In the genomic region with DNA sequence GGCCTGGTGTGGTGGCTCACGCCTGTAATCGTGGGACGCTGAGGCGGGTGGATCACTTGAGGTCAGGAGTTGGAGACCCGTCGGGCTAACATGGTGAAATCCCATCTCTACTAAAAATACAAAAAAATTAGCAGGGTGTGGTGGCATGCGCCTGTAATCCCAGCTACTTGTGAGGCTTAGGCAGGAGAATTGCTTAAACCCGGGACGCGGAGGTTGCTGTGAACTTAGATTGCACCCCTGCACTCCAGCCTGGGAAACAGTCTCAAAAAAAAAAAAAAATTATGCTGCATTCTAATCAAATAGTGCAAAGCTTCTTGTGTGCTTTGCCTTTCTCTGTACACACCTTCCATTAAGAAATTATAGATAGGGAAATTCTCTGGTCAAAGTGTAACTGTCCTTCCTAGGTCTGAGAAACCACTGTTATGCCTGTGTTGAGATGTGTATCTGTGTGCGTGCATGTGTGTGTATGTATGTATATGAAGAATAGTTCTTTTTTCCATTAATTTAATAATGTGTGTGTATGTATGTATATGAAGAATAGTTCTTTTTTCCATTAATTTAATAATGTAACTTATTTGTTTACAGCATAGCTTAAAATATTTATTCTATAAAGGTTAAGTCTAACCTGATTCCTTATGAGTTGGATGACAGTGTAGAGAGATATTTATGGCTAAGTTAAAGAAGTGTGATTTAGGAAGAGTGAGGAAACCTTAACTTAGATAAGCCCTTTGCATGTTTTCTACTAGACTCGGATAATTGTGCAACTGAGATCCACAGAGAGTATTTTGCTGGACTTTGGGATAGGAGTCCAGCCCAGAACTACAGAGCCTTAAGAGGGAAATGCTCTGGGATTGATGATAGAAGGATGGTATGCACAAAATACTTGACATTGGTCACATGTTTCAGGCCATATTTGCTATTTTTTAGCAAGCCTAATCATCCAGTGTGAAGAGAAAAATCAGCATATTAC, we compare ENCODE assay signal across 20 cellular contexts. TPM values are rescaled to one million over a fixed set of nuclear protein-coding genes. Genes with fewer than 3 reads are reported as not detected.
DNase-seq lines count a peak whose midpoint lies in the region; ATAC-seq and TF ChIP-seq lines count a peak whose summit lies in the region.
"Had no signal": no experiment of that assay in that cellular context is flagged by ENCODE, and none has a peak within 500 bp of the region (broad histone marks: within the 10 kb centered on the region; RNA-seq: fewer than 3 reads in every experiment).

No MANE protein-coding gene starts in this region.

- peaks cover 69% of the 10 kb centered on the region for H3K4me1 Mint-ChIP-seq in T-helper 1 cell treated with Interleukin-12 subunit alpha and Interleukin-12 subunit beta and Interleukin-4 antibody, amounts not matched to agents 30 μg/mL and 1 μg/mL, for 36 hours (ENCODE audit: low read depth)
- peaks cover 76% of the 10 kb centered on the region for H3K4me1 Mint-ChIP-seq in activated naive CD8-positive, alpha-beta T cell treated with anti-CD3 and anti-CD28 coated beads, Interleukin-2, amount 50 U/mL, for 24 hours

- H3K4me1 ChIP-seq in spleen, result peaks cover 6 to 63% (median 30%) of the 10 kb centered on the region in 6 donors
- no peaks in the 10 kb centered on the region for H3K4me1 ChIP-seq in aorta (ENCODE audit: control insufficient read depth in 1 of 2, insufficient read depth in 2 of 2, low read length in 2 of 2)
- H3K4me1 ChIP-seq: pancreas had no signal

- TF ChIP-seq CTCF in spleen (IDR thresholded peaks at IDR 0.05 in 8 of 11, conservative IDR thresholded peaks at IDR 0.05 in 3 of 11), result no peak

- H3K9me3 ChIP-seq in spleen (no peaks in the 10 kb centered on the region), aorta (ENCODE audit: control insufficient read depth, low read length) (no peaks in the 10 kb centered on the region)
- H3K9me3 ChIP-seq: heart left ventricle, pancreas had no signal

- intact Hi-C loops in spleen (cut with DNase I; ENCODE audit: low total_unique reads), result no loop called here
- intact Hi-C loops in aorta (cut with DNase I), result no loop called here

- H3K27ac Mint-ChIP-seq in T-helper 1 cell treated with Interleukin-12 subunit alpha and Interleukin-12 subunit beta and Interleukin-4 antibody, amounts not matched to agents 30 μg/mL and 1 μg/mL, for 36 hours, result peak overlapping the region; percentile 97
- H3K27ac Mint-ChIP-seq in activated naive CD8-positive, alpha-beta T cell treated with anti-CD3 and anti-CD28 coated beads, Interleukin-2, amount 50 U/mL, for 24 hours, result peak overlapping the region; percentile 93

- peak overlapping the region; percentile 83 for H3K4me3 Mint-ChIP-seq in T-helper 1 cell treated with Interleukin-12 subunit alpha and Interleukin-12 subunit beta and Interleukin-4 antibody, amounts not matched to agents 30 μg/mL and 1 μg/mL, for 36 hours
- H3K4me3 Mint-ChIP-seq in activated naive CD8-positive, alpha-beta T cell treated with anti-CD3 and anti-CD28 coated beads, Interleukin-2, amount 50 U/mL, for 24 hours, result peak overlapping the region; percentile 91

- H3K36me3 ChIP-seq in spleen (no peaks in the 10 kb centered on the region), aorta (ENCODE audit: control insufficient read depth in 1 of 2, insufficient read depth in 2 of 2, low read length in 1 of 2) (no peaks in the 10 kb centered on the region)
- H3K36me3 ChIP-seq: heart left ventricle, pancreas had no signal

- H3K4me3 ChIP-seq in spleen (peak overlapping the region in 4 of 8 donors; percentile 5 to 57 (median 18)), aorta (ENCODE audit: low read length in 2 of 2) (no peak overlapping the region)
- H3K4me3 ChIP-seq: coronary artery, pancreas, smooth muscle cell had no signal

- DNase-seq in activated CD4-positive, alpha-beta T cell treated with anti-CD3 and anti-CD28 coated beads for 48 hours, result peak; percentile 41
- DNase-seq in activated CD4-positive, alpha-beta T cell treated with anti-CD3 and anti-CD28 coated beads, Interleukin-2, amount 50 U/mL, for 4 hours, result no peak
- no peak for DNase-seq in activated naive CD8-positive, alpha-beta T cell treated with anti-CD3 and anti-CD28 coated beads, Interleukin-2, amount 50 U/mL, for 24 hours
- no peak for DNase-seq in spleen
- DNase-seq in ureter (ENCODE audit: low spot score), result no peak
- DNase-seq in GM03348 (ENCODE audit: low spot score), result no peak
- no peak for DNase-seq in aorta
- DNase-seq: 8988T; activated CD8-positive, alpha-beta memory T cell treated with anti-CD3 and anti-CD28 coated beads, Interleukin-2, amount 50 U/mL, for 48 hours; KBM-7; NCI-H1436; pancreas; SIG-M5 had no signal

- H3K27me3 Mint-ChIP-seq in T-helper 1 cell treated with Interleukin-12 subunit alpha and Interleukin-12 subunit beta and Interleukin-4 antibody, amounts not matched to agents 30 μg/mL and 1 μg/mL, for 36 hours (ENCODE audit: low read depth), result no peaks in the 10 kb centered on the region
- H3K27me3 Mint-ChIP-seq in activated naive CD8-positive, alpha-beta T cell treated with anti-CD3 and anti-CD28 coated beads, Interleukin-2, amount 50 U/mL, for 24 hours, result no peaks in the 10 kb centered on the region

- H3K27me3 ChIP-seq in spleen (replicated peaks in 1 of 7) (no peaks in the 10 kb centered on the region), aorta (ENCODE audit: control insufficient read depth in 1 of 2, insufficient read depth in 2 of 2, low read length in 1 of 2) (no peaks in the 10 kb centered on the region)
- H3K27me3 ChIP-seq: heart left ventricle, pancreas had no signal

- 79 to 91% (median 84%) methylated on average over 12 of the region's 12 CpGs for WGBS in spleen, 5 donors
- WGBS in aorta, 2 donors, result 89 to 91% methylated on average over 12 of the region's 12 CpGs

- peak overlapping the region in 7 of 8 donors; percentile 65 to 84 (median 70) for H3K27ac ChIP-seq in spleen
- no peak overlapping the region for H3K27ac ChIP-seq in aorta (ENCODE audit: low read depth in 1 of 2, low read length in 2 of 2)
- H3K27ac ChIP-seq: C4-2B, pancreas had no signal

- H3K36me3 Mint-ChIP-seq in T-helper 1 cell treated with Interleukin-12 subunit alpha and Interleukin-12 subunit beta and Interleukin-4 antibody, amounts not matched to agents 30 μg/mL and 1 μg/mL, for 36 hours (ENCODE audit: low read depth), result peaks cover 57% of the 10 kb centered on the region
- peaks cover 46% of the 10 kb centered on the region for H3K36me3 Mint-ChIP-seq in activated naive CD8-positive, alpha-beta T cell treated with anti-CD3 and anti-CD28 coated beads, Interleukin-2, amount 50 U/mL, for 24 hours (ENCODE audit: low read depth)

- H3K9me3 Mint-ChIP-seq in T-helper 1 cell treated with Interleukin-12 subunit alpha and Interleukin-12 subunit beta and Interleukin-4 antibody, amounts not matched to agents 30 μg/mL and 1 μg/mL, for 36 hours, result no peaks in the 10 kb centered on the region
- H3K9me3 Mint-ChIP-seq in activated naive CD8-positive, alpha-beta T cell treated with anti-CD3 and anti-CD28 coated beads, Interleukin-2, amount 50 U/mL, for 24 hours, result no peaks in the 10 kb centered on the region

- no peak for TF ChIP-seq POLR2A in spleen (IDR thresholded peaks at IDR 0.05)

- ATAC-seq in activated naive CD8-positive, alpha-beta T cell treated with anti-CD3 and anti-CD28 coated beads, Interleukin-2, amount 50 U/mL, for 24 hours, result no peak
- ATAC-seq in aorta (ENCODE audit: low FRiP score), result no peak
- ATAC-seq: esophagus mucosa, heart left ventricle, pancreas had no signal

RNA-seq across cellular contexts. Expression of gene CD28, which starts 2.7 kb away (rescaled TPM):
- total RNA-seq in spleen, result 10 to 100 TPM in 6 of 7 donors, 1 to 10 TPM in 1; 8.5 to 22.4 (median 17.5) TPM
- polyA plus RNA-seq in spleen, result 1 to 10 TPM; 1.3 to 2.9 (median 2.3) TPM
- 0.21 TPM for total RNA-seq in ureter
- 10 to 100 TPM in 1 of 2 donors, 1 to 10 TPM in 1; 7.4 to 11.0 TPM for total RNA-seq in aorta
- polyA plus RNA-seq in aorta, result 1 to 10 TPM; 1.0 to 4.0 TPM
- total RNA-seq: astrocyte, smooth muscle cell had no signal
- polyA plus RNA-seq: smooth muscle cell had no signal

Comparison
In these comparisons a context has a peak if more than half of its experiments do, and no peak if none do; other contexts are left out.
1. H3K27ac ChIP-seq: peak in spleen (7 of 8); none in aorta (0 of 2).